Comparison of ENCODE assay signal across 8 cellular contexts in the genomic region with DNA sequence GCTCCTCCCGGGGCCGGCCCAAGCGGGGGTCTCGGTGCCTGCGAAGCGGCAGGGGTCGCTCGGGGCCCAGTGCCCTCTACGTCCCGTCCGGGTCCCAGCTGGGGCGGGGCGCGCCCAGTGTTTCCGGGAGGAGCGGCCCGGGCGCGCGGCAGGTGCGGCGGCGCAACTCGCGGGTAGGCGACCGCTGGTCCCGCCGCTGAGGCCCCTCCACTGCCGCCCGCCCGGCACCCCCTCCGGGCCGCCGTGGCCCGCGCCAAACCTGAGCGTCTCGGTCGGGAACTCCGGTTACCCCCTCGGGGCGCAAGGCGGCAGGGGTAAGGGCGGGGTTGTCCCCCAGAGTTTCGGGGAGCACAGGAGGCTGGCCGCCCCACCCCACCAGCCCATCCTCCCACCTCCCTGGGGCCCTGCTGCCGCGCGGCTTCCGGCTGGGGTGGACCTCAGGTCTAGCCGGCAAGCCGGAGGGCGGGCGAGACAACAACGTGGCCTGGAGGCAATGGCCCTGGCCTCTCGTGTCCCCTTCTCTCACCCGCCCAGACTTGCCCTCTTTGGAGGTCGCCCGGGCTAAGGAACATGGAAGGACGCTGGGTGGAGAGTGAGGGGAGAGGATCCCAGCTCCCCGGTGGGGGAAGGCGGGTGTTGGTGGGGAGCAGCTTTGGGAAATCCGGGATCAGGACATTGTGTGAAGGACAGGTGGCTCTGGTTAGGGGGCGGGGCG. TPM values are rescaled to one million over a fixed set of nuclear protein-coding genes. Genes with fewer than 3 reads are reported as not detected.
DNase-seq lines count a peak whose midpoint lies in the region; ATAC-seq and TF ChIP-seq lines count a peak whose summit lies in the region.

No MANE protein-coding gene starts in this region.

- peaks cover 20% of the 10 kb centered on the region for H3K36me3 Mint-ChIP-seq in CD4-positive, alpha-beta T cell (ENCODE audit: low read depth)
- H3K36me3 Mint-ChIP-seq in glutamatergic neuron (ENCODE audit: unreplicated experiment): no peaks in the 10 kb centered on the region

- peak overlapping the region; percentile 63 for H3K4me3 Mint-ChIP-seq in CD4-positive, alpha-beta T cell
- peak overlapping the region; percentile 71 for H3K4me3 Mint-ChIP-seq in glutamatergic neuron (ENCODE audit: unreplicated experiment)

- CTCF ChIA-PET in CD4-positive, alpha-beta T cell (lab: Charles Lee): no interaction called here

- POLR2A ChIA-PET in CD4-positive, alpha-beta T cell (lab: Charles Lee): interaction anchor here (8.3 to 10.0 kb wide), 2 partner anchors 7 to 15 kb away, joined by 71 to 115 read pairs; a partner anchor contains a TSS

- H3K4me1 ChIP-seq in RWPE2 (ENCODE audit: insufficient read depth, poor library complexity, severe bottlenecking) (peaks cover 3% of the 10 kb centered on the region), skeletal muscle satellite cell (ENCODE audit: control insufficient read depth, insufficient read depth, low read length) (peaks cover 59% of the 10 kb centered on the region)

- no peaks in the 10 kb centered on the region for H3K9me3 ChIP-seq in CD4-positive, alpha-beta T cell (ENCODE audit: control insufficient read depth, low read length)
- H3K9me3 ChIP-seq in RWPE2 (ENCODE audit: severe bottlenecking) (no peaks in the 10 kb centered on the region), skeletal muscle satellite cell (replicated peaks; ENCODE audit: low read length) (no peaks in the 10 kb centered on the region)

- peaks cover 44% of the 10 kb centered on the region for H3K27me3 Mint-ChIP-seq in CD4-positive, alpha-beta T cell
- H3K27me3 Mint-ChIP-seq in glutamatergic neuron (ENCODE audit: unreplicated experiment): peaks cover 17% of the 10 kb centered on the region

- H3K4me1 Mint-ChIP-seq in CD4-positive, alpha-beta T cell (ENCODE audit: low read depth): peaks cover 28% of the 10 kb centered on the region
- H3K4me1 Mint-ChIP-seq in glutamatergic neuron (ENCODE audit: low read depth, unreplicated experiment): peaks cover 11% of the 10 kb centered on the region

- H3K27ac Mint-ChIP-seq in CD4-positive, alpha-beta T cell: no peak overlapping the region
- no peak overlapping the region for H3K27ac Mint-ChIP-seq in glutamatergic neuron (ENCODE audit: unreplicated experiment)

- peak in 1 of 10 experiments; percentile 8 for DNase-seq in CD4-positive, alpha-beta T cell
- peak; percentile 88 for DNase-seq in GM20000 (ENCODE audit: low spot score)
- DNase-seq in RWPE2 (ENCODE audit: low spot score): no peak
- DNase-seq in glutamatergic neuron: peak; percentile 53
- no peak for DNase-seq in NCI-H2029 treated with DMSO at 0.1 percent for 48 hours (lab: John Stamatoyannopoulos, UW)

- intact Hi-C loops in CD4-positive, alpha-beta T cell (cut with DNase I, micrococcal nuclease): no loop called here

- H3K4me2 ChIP-seq in skeletal muscle satellite cell (ENCODE audit: low read length): peak overlapping the region; percentile 58

- no peak overlapping the region for H3K9ac ChIP-seq in skeletal muscle satellite cell (ENCODE audit: low read depth, low read length)

- H3K9me3 Mint-ChIP-seq in CD4-positive, alpha-beta T cell: no peaks in the 10 kb centered on the region
- H3K9me3 Mint-ChIP-seq in glutamatergic neuron (ENCODE audit: unreplicated experiment): peaks cover 7% of the 10 kb centered on the region

- H3K27ac ChIP-seq in CD4-positive, alpha-beta T cell (ENCODE audit: low read depth, low read length): no peak overlapping the region
- H3K27ac ChIP-seq in RWPE2 (ENCODE audit: poor library complexity, severe bottlenecking): no peak overlapping the region

- peaks cover 45% of the 10 kb centered on the region for H3K27me3 ChIP-seq in CD4-positive, alpha-beta T cell (ENCODE audit: control insufficient read depth, insufficient read depth, low read length)
- peaks cover 18% of the 10 kb centered on the region for H3K27me3 ChIP-seq in RWPE2 (ENCODE audit: insufficient read depth, poor library complexity, severe bottlenecking)
- peaks cover 2% of the 10 kb centered on the region for H3K27me3 ChIP-seq in skeletal muscle satellite cell (ENCODE audit: control insufficient read depth, insufficient read depth, low read length)

- TF ChIP-seq CTCF in CD4-positive, alpha-beta T cell (IDR thresholded peaks at IDR 0.05): no peak
- TF ChIP-seq CTCF in GM20000 (IDR thresholded peaks at IDR 0.05; ENCODE audit: extremely low read depth, missing control alignments) (no peak), RWPE2 (IDR thresholded peaks at IDR 0.05; ENCODE audit: poor library complexity, severe bottlenecking) (no peak), glutamatergic neuron (IDR thresholded peaks at IDR 0.05; ENCODE audit: partially characterized antibody, unreplicated experiment) (no peak)

- peak; percentile 2 for ATAC-seq in CD4-positive, alpha-beta T cell (ENCODE audit: poor library complexity)
- ATAC-seq in RWPE2 (ENCODE audit: low read depth) (no peak), HG02759 (IDR thresholded peaks at IDR 0.05; ENCODE audit: unreplicated experiment) (no peak), HG02763 (IDR thresholded peaks at IDR 0.05; ENCODE audit: unreplicated experiment) (no peak)

- H3K4me3 ChIP-seq in RWPE2 (ENCODE audit: severe bottlenecking) (peak overlapping the region; percentile 24), skeletal muscle satellite cell (ENCODE audit: low read length) (peak overlapping the region; percentile 30)

- H3K36me3 ChIP-seq in RWPE2 (ENCODE audit: low read depth) (no peaks in the 10 kb centered on the region), skeletal muscle satellite cell (ENCODE audit: insufficient read depth, low read length) (peaks cover 23% of the 10 kb centered on the region)

RNA-seq across cellular contexts. Expression of a gene that starts 0.4 kb away (rescaled TPM):
- under 1 TPM in 1 of 2 experiments, not detected in 1; 0.33 TPM for total RNA-seq in CD4-positive, alpha-beta T cell
- total RNA-seq in glutamatergic neuron (ENCODE audit: unreplicated experiment): 19.7 TPM
- 4.1 and 6.8 TPM in 2 replicates for total RNA-seq in skeletal muscle satellite cell (2012; rRNA removed)

RNA-seq across cellular contexts. Expression of a gene that starts 5.4 kb away (rescaled TPM):
- total RNA-seq in CD4-positive, alpha-beta T cell: 10 to 100 TPM; 20.2 to 20.8 TPM
- total RNA-seq in glutamatergic neuron (ENCODE audit: unreplicated experiment): 346 TPM
- total RNA-seq in skeletal muscle satellite cell (2012; rRNA removed): 301 and 379 TPM in 2 replicates

RNA-seq across cellular contexts. Expression of a gene that starts 8.6 kb away (rescaled TPM):
- 100 to 1,000 TPM; 202 to 220 TPM for total RNA-seq in CD4-positive, alpha-beta T cell
- 32.3 TPM for total RNA-seq in glutamatergic neuron (ENCODE audit: unreplicated experiment)
- 35.0 and 39.8 TPM in 2 replicates for total RNA-seq in skeletal muscle satellite cell (2012; rRNA removed)

RNA-seq across cellular contexts. Expression of a gene that starts 15.0 kb away (rescaled TPM):
- total RNA-seq in CD4-positive, alpha-beta T cell: 10 to 100 TPM; 19.6 to 19.8 TPM
- 106 TPM for total RNA-seq in glutamatergic neuron (ENCODE audit: unreplicated experiment)
- 122 and 169 TPM in 2 replicates for total RNA-seq in skeletal muscle satellite cell (2012; rRNA removed)

RNA-seq across cellular contexts. Expression of a gene that starts 15.3 kb away (rescaled TPM):
- 1 to 10 TPM; 1.6 to 2.0 TPM for total RNA-seq in CD4-positive, alpha-beta T cell
- 82.5 TPM for total RNA-seq in glutamatergic neuron (ENCODE audit: unreplicated experiment)
- total RNA-seq in skeletal muscle satellite cell (2012; rRNA removed): 120 and 175 TPM in 2 replicates

Comparison
In these comparisons a context has a peak if more than half of its experiments do, and no peak if none do; other contexts are left out.
1. DNase-seq: peak in GM20000 (single experiment) and glutamatergic neuron (single experiment); none in RWPE2 (single experiment) and NCI-H2029 treated with DMSO at 0.1 percent for 48 hours (single experiment).
2. RNA of a gene that starts 0.4 kb away (total RNA-seq): 19.7 TPM in glutamatergic neuron (single experiment); 0.33 TPM in CD4-positive, alpha-beta T cell; every median in the first group is over 10 times any median in the second.
3. RNA of a gene that starts 5.4 kb away (total RNA-seq): 346 TPM in glutamatergic neuron (single experiment); 20.2 to 20.8 TPM in CD4-positive, alpha-beta T cell; every median in the first group is over 10 times any median in the second.